8 cellular contexts compared by ENCODE assay signal in the genomic region with DNA sequence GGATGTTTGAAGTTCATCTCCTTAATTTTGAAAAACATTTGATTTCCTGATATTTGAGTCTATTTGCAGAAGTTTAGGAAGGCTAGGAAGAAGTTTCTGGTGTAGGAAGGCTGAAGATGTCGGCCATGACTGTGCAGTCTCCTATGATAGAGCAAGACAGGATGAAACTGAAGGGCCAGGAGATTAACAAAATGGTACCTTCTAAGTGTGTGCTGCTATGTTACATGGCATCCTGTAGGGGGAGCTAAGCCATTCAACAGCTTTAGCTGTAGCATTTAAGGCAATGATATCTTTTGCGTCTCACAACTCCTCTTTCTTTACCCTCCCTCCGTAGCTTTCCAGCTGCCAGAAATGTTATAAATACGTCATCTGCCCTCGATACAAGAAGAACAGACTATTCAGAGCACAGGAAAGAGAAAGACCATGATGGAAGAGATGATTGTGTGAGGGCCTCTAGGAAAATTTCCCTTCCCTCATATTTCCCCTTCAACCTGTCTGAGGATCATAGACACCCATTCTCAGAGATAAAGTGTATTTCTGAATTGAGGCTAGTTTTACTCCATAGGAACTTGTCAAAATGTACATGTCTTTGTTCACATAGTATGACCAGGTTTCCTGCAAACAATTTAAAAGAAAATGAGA.
A peak's percentile ranks its signal among the peaks of the same experiment; 100 is the strongest.
DNase-seq lines count a peak whose midpoint lies in the region; ATAC-seq and TF ChIP-seq lines count a peak whose summit lies in the region.

No MANE protein-coding gene starts in this region.

- DNase-seq in NCI-H146 treated with DMSO at 0.1 percent for 48 hours (lab: John Stamatoyannopoulos, UW; ENCODE audit: unreplicated experiment) (peak; percentile 72), iris pigment epithelial cell (ENCODE audit: low read depth) (peak; percentile 39)
- DNase-seq in T-helper 2 cell treated with Interferon-gamma antibody and Interleukin-4, amounts not matched to agents 5 μg/mL and 100 μg/mL, for 36 hours (ENCODE audit: low spot score): no peak
- no peak for DNase-seq in stimulated activated naive CD4-positive, alpha-beta T cell (lab: John Stamatoyannopoulos, UW)

- no peak overlapping the region for H3K4me3 Mint-ChIP-seq in activated T-helper 17 cell treated with anti-CD3 and anti-CD28 coated beads, Interleukin-2, amount 50 U/mL, for 72 hours
- H3K4me3 Mint-ChIP-seq in T-helper 2 cell treated with Interferon-gamma antibody and Interleukin-4, amounts not matched to agents 5 μg/mL and 100 μg/mL, for 36 hours: no peak overlapping the region

- H3K27me3 Mint-ChIP-seq in activated T-helper 17 cell treated with anti-CD3 and anti-CD28 coated beads, Interleukin-2, amount 50 U/mL, for 72 hours: peaks cover 11% of the 10 kb centered on the region
- peaks cover 31% of the 10 kb centered on the region for H3K27me3 Mint-ChIP-seq in T-helper 2 cell treated with Interferon-gamma antibody and Interleukin-4, amounts not matched to agents 5 μg/mL and 100 μg/mL, for 36 hours (ENCODE audit: low read depth)

- ATAC-seq in activated T-helper 17 cell treated with anti-CD3 and anti-CD28 coated beads, Interleukin-2, amount 50 U/mL, for 72 hours (replicated peaks): peak; percentile 50
- no peak for ATAC-seq in HG03460 (IDR thresholded peaks at IDR 0.05; ENCODE audit: unreplicated experiment)

- no peaks in the 10 kb centered on the region for H3K4me1 Mint-ChIP-seq in activated T-helper 17 cell treated with anti-CD3 and anti-CD28 coated beads, Interleukin-2, amount 50 U/mL, for 72 hours
- no peaks in the 10 kb centered on the region for H3K4me1 Mint-ChIP-seq in T-helper 2 cell treated with Interferon-gamma antibody and Interleukin-4, amounts not matched to agents 5 μg/mL and 100 μg/mL, for 36 hours (ENCODE audit: low read depth)

- no peaks in the 10 kb centered on the region for H3K9me3 Mint-ChIP-seq in activated T-helper 17 cell treated with anti-CD3 and anti-CD28 coated beads, Interleukin-2, amount 50 U/mL, for 72 hours
- H3K9me3 Mint-ChIP-seq in T-helper 2 cell treated with Interferon-gamma antibody and Interleukin-4, amounts not matched to agents 5 μg/mL and 100 μg/mL, for 36 hours: no peaks in the 10 kb centered on the region

- no peak overlapping the region for H3K27ac ChIP-seq in 22Rv1

- TF ChIP-seq CTCF in 22Rv1 (IDR thresholded peaks at IDR 0.05): peak; percentile 98
- peak; percentile 78 for TF ChIP-seq CTCF in GM12874 (IDR thresholded peaks at IDR 0.05; ENCODE audit: insufficient read depth, low read depth, low read length)

- H3K36me3 Mint-ChIP-seq in activated T-helper 17 cell treated with anti-CD3 and anti-CD28 coated beads, Interleukin-2, amount 50 U/mL, for 72 hours (ENCODE audit: low read depth): no peaks in the 10 kb centered on the region
- H3K36me3 Mint-ChIP-seq in T-helper 2 cell treated with Interferon-gamma antibody and Interleukin-4, amounts not matched to agents 5 μg/mL and 100 μg/mL, for 36 hours (ENCODE audit: low read depth): no peaks in the 10 kb centered on the region

- H3K27ac Mint-ChIP-seq in activated T-helper 17 cell treated with anti-CD3 and anti-CD28 coated beads, Interleukin-2, amount 50 U/mL, for 72 hours: no peak overlapping the region
- H3K27ac Mint-ChIP-seq in T-helper 2 cell treated with Interferon-gamma antibody and Interleukin-4, amounts not matched to agents 5 μg/mL and 100 μg/mL, for 36 hours: no peak overlapping the region

Comparison
In these comparisons a context has a peak if more than half of its experiments do, and no peak if none do; other contexts are left out.
1. DNase-seq: peak in NCI-H146 treated with DMSO at 0.1 percent for 48 hours (single experiment) and iris pigment epithelial cell (single experiment); none in T-helper 2 cell treated with Interferon-gamma antibody and Interleukin-4, amounts not matched to agents 5 μg/mL and 100 μg/mL, for 36 hours (single experiment) and stimulated activated naive CD4-positive, alpha-beta T cell (0 of 6).